8 cellular contexts compared by ENCODE assay signal in the genomic region with DNA sequence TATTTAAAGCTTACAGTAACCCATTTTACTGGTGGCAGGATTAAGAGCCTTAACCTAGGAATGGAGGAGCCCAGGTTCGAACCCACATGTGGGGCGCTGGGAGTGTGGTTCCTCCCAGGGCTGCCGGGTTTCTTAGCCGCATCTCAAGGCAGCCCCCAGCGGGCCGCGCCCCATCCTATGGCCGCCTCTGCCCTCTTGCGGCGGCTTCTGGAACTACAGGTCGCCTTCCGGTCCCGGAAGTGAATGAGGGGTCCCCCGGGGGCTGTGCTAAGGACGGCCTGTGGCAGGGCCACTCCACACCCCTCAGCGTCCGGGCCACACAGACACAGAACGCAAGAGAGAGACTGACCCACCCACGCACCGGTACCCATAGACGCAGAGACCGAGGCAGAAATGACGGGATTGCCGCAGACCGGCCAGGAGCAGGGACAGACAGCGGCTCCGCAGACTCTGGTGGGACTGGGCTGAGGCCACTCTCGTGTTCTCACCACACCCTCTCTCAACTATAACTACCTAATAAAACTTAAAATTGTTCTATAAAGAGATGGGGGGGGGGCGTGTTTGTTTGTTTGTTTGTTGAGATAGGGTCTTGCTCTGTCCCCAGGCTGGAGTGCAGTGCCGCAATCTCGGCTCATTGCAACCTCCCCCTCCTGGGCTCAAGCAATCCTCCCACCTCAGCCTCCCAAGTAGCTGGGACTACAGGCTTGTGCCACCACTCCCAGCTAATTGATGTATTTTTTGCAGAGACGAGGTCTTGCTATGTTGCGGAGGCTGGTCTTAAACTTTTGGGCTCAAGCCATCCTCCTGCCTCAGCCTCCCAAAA. TPM values are rescaled to one million over a fixed set of nuclear protein-coding genes. Genes with fewer than 3 reads are reported as not detected.
DNase-seq lines count a peak whose midpoint lies in the region; ATAC-seq and TF ChIP-seq lines count a peak whose summit lies in the region.
"Not testable (repeated sequence)": the region's sequence is repeated elsewhere in the genome, so short reads cannot be mapped to it uniquely, and the experiment has no call there.

No MANE protein-coding gene starts in this region.

- TF ChIP-seq CTCF in BE2C (IDR thresholded peaks at IDR 0.05; ENCODE audit: low read depth, low read length); HL-60 (IDR thresholded peaks at IDR 0.05; ENCODE audit: insufficient read depth, low read length); activated CD8-positive, alpha-beta T cell treated with anti-CD3 and anti-CD28 coated beads for 36 hours (IDR thresholded peaks at IDR 0.05); coronary artery (IDR thresholded peaks at IDR 0.05); right lobe of liver (IDR thresholded peaks at IDR 0.05); gastrocnemius medialis (IDR thresholded peaks at IDR 0.05 in 4 of 5, conservative IDR thresholded peaks at IDR 0.05 in 1 of 5): not testable (repeated sequence)

- H3K9me3 ChIP-seq in BE2C, right lobe of liver, gastrocnemius medialis: not testable (repeated sequence)

- intact Hi-C loops in activated CD8-positive, alpha-beta T cell treated with anti-CD3 and anti-CD28 coated beads for 36 hours (cut with micrococcal nuclease); right lobe of liver (cut with DNase I); gastrocnemius medialis (cut with DNase I; ENCODE audit: low total_unique reads): not testable (repeated sequence)

- WGBS in right lobe of liver (ENCODE audit: insufficient coverage, low coverage, low lambda C conversion rate, missing lambda C conversion rate), result no CpG with 5 or more reads among the region's 33 CpGs

- not testable (repeated sequence) for H3K27ac ChIP-seq in HL-60 (replicated peaks); right lobe of liver
- peak overlapping the region in 1 of 2 donors; percentile 79 for H3K27ac ChIP-seq in coronary artery
- H3K27ac ChIP-seq in gastrocnemius medialis, result peak overlapping the region in 3 of 4 donors; percentile 60 to 77 (median 61)

- H3K27ac Mint-ChIP-seq in activated CD8-positive, alpha-beta T cell treated with anti-CD3 and anti-CD28 coated beads for 36 hours, result not testable (repeated sequence)

- not testable (repeated sequence) for H3K9me3 Mint-ChIP-seq in activated CD8-positive, alpha-beta T cell treated with anti-CD3 and anti-CD28 coated beads for 36 hours

- H3K4me3 ChIP-seq in BE2C (ENCODE audit: low read depth, low read length) (peak overlapping the region; percentile 26; the same call in 1 of the 2 replicates), HL-60 (replicated peaks; ENCODE audit: insufficient read depth, low read length) (peak overlapping the region; percentile 31), coronary artery (peak overlapping the region; percentile 63), right lobe of liver (peak overlapping the region in 2 of 3 donors; percentile 40 to 47), gastrocnemius medialis (peak overlapping the region in 3 of 4 donors; percentile 36 to 47 (median 40))

- not testable (repeated sequence) for H3K4me3 Mint-ChIP-seq in activated CD8-positive, alpha-beta T cell treated with anti-CD3 and anti-CD28 coated beads for 36 hours

- H3K36me3 Mint-ChIP-seq in activated CD8-positive, alpha-beta T cell treated with anti-CD3 and anti-CD28 coated beads for 36 hours (ENCODE audit: low read depth), result not testable (repeated sequence)

- not testable (repeated sequence) for H3K27me3 Mint-ChIP-seq in activated CD8-positive, alpha-beta T cell treated with anti-CD3 and anti-CD28 coated beads for 36 hours

- not testable (repeated sequence) for DNase-seq in BE2C; coronary artery (ENCODE audit: low spot score)
- DNase-seq in HL-60 (ENCODE audit: low read depth in 1 of 2, low spot score in 1 of 2) (peak in 1 of 2 experiments; percentile 3), right lobe of liver (peak in 2 of 3 donors; percentile 19 to 33), gastrocnemius medialis (peak in 1 of 2 donors; percentile 16)
- peak; percentile 15 for DNase-seq in activated CD8-positive, alpha-beta T cell treated with anti-CD3 and anti-CD28 coated beads for 36 hours

- not testable (repeated sequence) for H3K4me1 Mint-ChIP-seq in activated CD8-positive, alpha-beta T cell treated with anti-CD3 and anti-CD28 coated beads for 36 hours (ENCODE audit: low read depth)

- not testable (repeated sequence) for H3K27me3 ChIP-seq in BE2C; HL-60 (ENCODE audit: insufficient read depth, poor library complexity, severe bottlenecking); right lobe of liver; gastrocnemius medialis

- not testable (repeated sequence) for H3K36me3 ChIP-seq in BE2C, right lobe of liver, gastrocnemius medialis

- not testable (repeated sequence) for H3K4me1 ChIP-seq in BE2C, right lobe of liver, gastrocnemius medialis

- ATAC-seq in GM19043 (IDR thresholded peaks at IDR 0.05; ENCODE audit: low read depth, unreplicated experiment) (peak; percentile 66), HG02610 (IDR thresholded peaks at IDR 0.05; ENCODE audit: unreplicated experiment) (peak; percentile 83), right lobe of liver (peak; percentile 97 to 99 (median 98)), gastrocnemius medialis (peak; percentile 92 to 98)
- ATAC-seq in activated CD8-positive, alpha-beta T cell treated with anti-CD3 and anti-CD28 coated beads for 36 hours, result peak; percentile 99

- CTCF ChIA-PET in activated CD8-positive, alpha-beta T cell treated with anti-CD3 and anti-CD28 coated beads for 36 hours (lab: Charles Lee), result not testable (repeated sequence)

- in situ Hi-C loops in gastrocnemius medialis (cut with MboI; ENCODE audit: low sequenced_read_pairs in 4 of 4), result not testable (repeated sequence)

- POLR2A ChIA-PET in activated CD8-positive, alpha-beta T cell treated with anti-CD3 and anti-CD28 coated beads for 36 hours (lab: Charles Lee), result not testable (repeated sequence)

- not testable (repeated sequence) for TF ChIP-seq POLR2A in right lobe of liver (IDR thresholded peaks at IDR 0.05); gastrocnemius medialis (IDR thresholded peaks at IDR 0.05)

RNA-seq across cellular contexts. Expression of gene EPN2, which starts 40.6 kb away (rescaled TPM):
- 12.0 TPM for polyA plus RNA-seq in BE2C (2012; ENCODE audit: insufficient read depth, insufficient read length, low read depth)
- 1 to 10 TPM; 3.2 to 4.6 TPM for total RNA-seq in activated CD8-positive, alpha-beta T cell treated with anti-CD3 and anti-CD28 coated beads for 36 hours
- total RNA-seq in right lobe of liver, result 10 to 100 TPM in 4 of 6 experiments, 1 to 10 TPM in 2; 6.6 to 18.1 (median 11.4) TPM
- 10 to 100 TPM; 18.9 to 31.8 (median 26.2) TPM for total RNA-seq in gastrocnemius medialis
